10 cellular contexts compared by ENCODE assay signal in the genomic region with DNA sequence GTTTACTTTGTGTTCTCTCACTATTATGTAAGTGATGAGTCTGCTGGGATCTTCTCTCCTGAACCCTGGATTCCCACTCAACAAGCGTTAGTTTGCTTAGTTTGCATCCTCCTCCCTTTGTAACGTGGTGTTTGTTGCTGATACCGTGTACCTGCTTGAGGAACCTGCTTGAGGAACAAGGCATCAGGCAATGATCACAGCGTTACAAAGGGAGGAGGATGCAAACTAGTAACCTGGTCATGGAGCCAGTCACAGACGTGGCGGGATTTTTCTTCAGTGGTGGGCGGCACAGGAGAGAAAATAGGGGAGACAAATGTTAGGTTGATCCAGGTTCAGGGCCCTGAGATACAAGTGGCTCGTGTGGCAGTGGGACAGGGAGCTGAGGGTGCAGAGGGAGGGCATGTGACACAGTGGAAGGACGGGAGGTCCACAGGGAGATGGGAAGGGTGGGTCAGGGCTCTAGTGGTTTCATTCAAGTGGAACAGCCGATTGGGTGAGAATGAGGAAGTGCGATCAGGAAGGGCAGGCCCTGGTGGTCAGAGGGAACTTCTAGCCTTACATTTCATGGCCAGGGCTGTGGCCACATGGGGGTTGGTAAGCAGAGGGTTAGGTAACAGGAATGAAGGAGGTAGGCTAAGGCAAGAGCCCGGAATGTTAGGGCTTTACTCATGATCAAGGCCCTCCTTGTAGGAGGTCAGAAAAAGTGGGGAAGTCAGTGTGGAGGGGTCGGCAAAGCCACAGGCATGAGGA.
DNase-seq lines count a peak whose midpoint lies in the region; ATAC-seq lines count a peak whose summit lies in the region.
"Had no signal": no experiment of that assay in that cellular context is flagged by ENCODE, and none has a peak within 500 bp of the region (broad histone marks: within the 10 kb centered on the region; RNA-seq: fewer than 3 reads in every experiment).

No MANE protein-coding gene starts in this region.

- H3K27me3 Mint-ChIP-seq in stimulated activated naive CD8-positive, alpha-beta T cell treated with anti-CD3 and anti-CD28 coated beads, Interleukin-15, amount 100 ng/mL, for 72 hours = no peaks in the 10 kb centered on the region

- peaks cover 0 to 5% of the 10 kb centered on the region in 2 donors for H3K9me3 Mint-ChIP-seq in stimulated activated naive CD8-positive, alpha-beta T cell treated with anti-CD3 and anti-CD28 coated beads, Interleukin-15, amount 100 ng/mL, for 72 hours

- ATAC-seq in GM19463 (IDR thresholded peaks at IDR 0.05; ENCODE audit: unreplicated experiment) (peak; percentile 68), GM18867 (IDR thresholded peaks at IDR 0.05; ENCODE audit: unreplicated experiment) (no peak)
- no peak for ATAC-seq in stimulated activated naive CD8-positive, alpha-beta T cell treated with anti-CD3 and anti-CD28 coated beads, Interleukin-15, amount 100 ng/mL, for 72 hours
- ATAC-seq: psoas muscle had no signal

- H3K27ac Mint-ChIP-seq in stimulated activated naive CD8-positive, alpha-beta T cell treated with anti-CD3 and anti-CD28 coated beads, Interleukin-15, amount 100 ng/mL, for 72 hours = peak overlapping the region; percentile 48 to 77

- no peak overlapping the region for H3K4me3 Mint-ChIP-seq in stimulated activated naive CD8-positive, alpha-beta T cell treated with anti-CD3 and anti-CD28 coated beads, Interleukin-15, amount 100 ng/mL, for 72 hours

- H3K4me1 Mint-ChIP-seq in stimulated activated naive CD8-positive, alpha-beta T cell treated with anti-CD3 and anti-CD28 coated beads, Interleukin-15, amount 100 ng/mL, for 72 hours = peaks cover 46% of the 10 kb centered on the region

- peak; percentile 71 to 78 for DNase-seq in Kasumi-1 (lab: John Stamatoyannopoulos, UW)
- DNase-seq in glomerular visceral epithelial cell (ENCODE audit: extremely low spot score) = peak; percentile 18
- DNase-seq in stimulated activated naive CD8-positive, alpha-beta T cell treated with anti-CD3 and anti-CD28 coated beads, Interleukin-15, amount 100 ng/mL, for 72 hours = no peak
- DNase-seq in NCI-H748 treated with DMSO at 0.1 percent for 48 hours (lab: John Stamatoyannopoulos, UW) = no peak
- no peak for DNase-seq in activated naive CD4-positive, alpha-beta T cell (lab: John Stamatoyannopoulos, UW)
- DNase-seq: activated CD4-positive, CD25-positive, alpha-beta regulatory T cell treated with anti-CD3 and anti-CD28 coated beads, Interleukin-2, amount 50 U/mL, for 72 hours; stimulated activated naive CD4-positive, alpha-beta T cell treated with Interleukin-2 at 50 U/mL for 16 hours had no signal

Comparison
In these comparisons a context has a peak if more than half of its experiments do, and no peak if none do; other contexts are left out.
1. DNase-seq: peak in Kasumi-1 (2 of 2) and glomerular visceral epithelial cell (single experiment); none in stimulated activated naive CD8-positive, alpha-beta T cell treated with anti-CD3 and anti-CD28 coated beads, Interleukin-15, amount 100 ng/mL, for 72 hours (0 of 2), NCI-H748 treated with DMSO at 0.1 percent for 48 hours (single experiment) and activated naive CD4-positive, alpha-beta T cell (0 of 4).